In the genomic region with DNA sequence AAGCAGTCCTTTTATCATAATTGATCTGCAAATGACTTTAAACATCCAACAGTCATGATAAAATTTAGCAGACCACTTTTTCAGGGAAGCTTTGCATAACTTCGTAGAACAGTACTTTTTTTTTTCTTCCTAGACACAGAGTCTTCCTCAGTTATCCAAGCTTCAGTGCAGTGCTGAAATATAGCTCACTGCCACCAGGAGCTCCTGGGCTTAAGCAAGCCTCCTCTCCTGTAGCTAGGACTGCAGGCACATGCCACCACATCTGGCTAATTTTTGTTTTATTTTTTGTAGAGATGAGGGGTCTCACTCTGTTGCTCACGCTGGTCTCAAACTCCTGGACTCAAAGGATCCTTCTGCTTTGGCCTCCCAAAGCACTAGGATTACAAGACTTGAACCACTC, we compare ENCODE assay signal across 22 cellular contexts. TPM values are rescaled to one million over a fixed set of nuclear protein-coding genes. Genes with fewer than 3 reads are reported as not detected.
A peak's percentile ranks its signal among the peaks of the same experiment; 100 is the strongest.
DNase-seq lines count a peak whose midpoint lies in the region; ATAC-seq and TF ChIP-seq lines count a peak whose summit lies in the region.
"Had no signal": no experiment of that assay in that cellular context is flagged by ENCODE, and none has a peak within 500 bp of the region (broad histone marks: within the 10 kb centered on the region; RNA-seq: fewer than 3 reads in every experiment).

No MANE protein-coding gene starts in this region.

- no peak for DNase-seq in left lobe of liver (ENCODE audit: low spot score)
- DNase-seq in effector CD4-positive, alpha-beta T cell: no peak
- no peak for DNase-seq in GM19238 (ENCODE audit: insufficient read length, low spot score)
- no peak for DNase-seq in NOMO-1 treated with dmso at 0.1 percent for 144 hours (lab: John Stamatoyannopoulos, UW; ENCODE audit: unreplicated experiment)
- no peak for DNase-seq in GM10266 (ENCODE audit: extremely low spot score)
- DNase-seq: activated naive CD4-positive, alpha-beta T cell; anterior cingulate cortex; CD8-positive, alpha-beta memory T cell; effector CD8-positive, alpha-beta T cell; head of caudate nucleus; naive B cell; NCI-H2029 treated with DMSO at 0.1 percent for 48 hours; pancreas; sigmoid colon; stimulated activated naive CD8-positive, alpha-beta T cell treated with anti-CD3 and anti-CD28 coated beads, Interleukin-15, Interleukin-2, amounts not matched to agents 100 U/mL and 50 U/mL, for 24 hours; SW 1271 had no signal

- peak; percentile 36 for ATAC-seq in GM18907 (IDR thresholded peaks at IDR 0.05; ENCODE audit: unreplicated experiment)
- ATAC-seq in GM21786 (IDR thresholded peaks at IDR 0.05; ENCODE audit: unreplicated experiment): peak; percentile 5
- peak; percentile 29 for ATAC-seq in HG03342 (IDR thresholded peaks at IDR 0.05; ENCODE audit: unreplicated experiment)
- ATAC-seq in left lobe of liver: peak; percentile 53
- ATAC-seq: pancreas; Right ventricle myocardium inferior; stimulated activated naive CD8-positive, alpha-beta T cell treated with anti-CD3 and anti-CD28 coated beads, Interleukin-15, Interleukin-2, amounts not matched to agents 100 U/mL and 50 U/mL, for 24 hours had no signal

- TF ChIP-seq CTCF in GM10266 (IDR thresholded peaks at IDR 0.05; ENCODE audit: control insufficient read depth, insufficient read depth, low read depth, missing control alignments): no peak

RNA-seq across cellular contexts. Expression of gene F13B, which starts 3.8 kb away (rescaled TPM):
- 42.2 TPM for total RNA-seq in left lobe of liver
- total RNA-seq: CD8-positive, alpha-beta memory T cell; fibroblast of lung; lung; pancreas; Right ventricle myocardium inferior; sigmoid colon had no signal
